Comparison of ENCODE assay signal across 29 cellular contexts in genomic region chr16:12553191-12553590, GRCh38.
A peak's percentile ranks its signal among the peaks of the same experiment; 100 is the strongest.
DNase-seq lines count a peak whose midpoint lies in the region; ATAC-seq and TF ChIP-seq lines count a peak whose summit lies in the region.
"Had no signal": no experiment of that assay in that cellular context is flagged by ENCODE, and none has a peak within 500 bp of the region (broad histone marks: within the 10 kb centered on the region; RNA-seq: fewer than 3 reads in every experiment).

No MANE protein-coding gene starts in this region.

- no peaks in the 10 kb centered on the region for H3F3A ChIP-seq in OCI-LY1 (ENCODE audit: insufficient read depth, low read length)
- no peaks in the 10 kb centered on the region for H3F3A ChIP-seq in neural progenitor cell (ENCODE audit: low read depth)

- DNase-seq in DMS53 (lab: John Stamatoyannopoulos, UW) (peak; percentile 16), DMS53 treated with DMSO at 0.1 percent for 48 hours (lab: John Stamatoyannopoulos, UW; ENCODE audit: unreplicated experiment) (no peak), NCI-H187 treated with DMSO at 0.1 percent for 48 hours (lab: John Stamatoyannopoulos, UW) (peak; percentile 49), neural progenitor cell (ENCODE audit: low spot score) (no peak), GM13976 (ENCODE audit: low spot score) (no peak)
- DNase-seq: activated CD4-positive, alpha-beta T cell treated with anti-CD3 and anti-CD28 coated beads, Interleukin-2, amount 50 U/mL, for 1 hour; activated CD8-positive, alpha-beta memory T cell treated with anti-CD3 and anti-CD28 coated beads, Interleukin-2, amount 50 U/mL, for 4 hours; activated effector memory CD4-positive, alpha-beta T cell treated with Interleukin-2 at 50 U/mL for 16 hours; activated naive CD8-positive, alpha-beta T cell treated with anti-CD3 and anti-CD28 coated beads, Interleukin-2, amount 10 ng/mL, durations not matched to agents 7 days and 5 days; CD4-positive, CD25-positive, alpha-beta regulatory T cell; dorsolateral prefrontal cortex; H9; Kasumi-1; left cardiac atrium; NCI-H2171 treated with DMSO at 0.1 percent for 48 hours; psoas muscle; SHP77; stimulated activated CD8-positive, alpha-beta memory T cell treated with anti-CD3 and anti-CD28 coated beads, Interleukin-4, amount 100 ng/mL, for 48 hours; upper lobe of left lung had no signal

- H3K4me1 ChIP-seq in OCI-LY1 (ENCODE audit: insufficient read depth, low read length, severe bottlenecking) (peaks cover 23% of the 10 kb centered on the region), neural progenitor cell (peaks cover 34% of the 10 kb centered on the region)
- H3K4me1 ChIP-seq: heart left ventricle, psoas muscle, upper lobe of left lung had no signal

- no peak overlapping the region for H3K4me3 Mint-ChIP-seq in neural progenitor cell
- H3K4me3 Mint-ChIP-seq: activated naive CD8-positive, alpha-beta T cell treated with anti-CD3 and anti-CD28 coated beads, Interleukin-2, amount 10 ng/mL, durations not matched to agents 7 days and 5 days; CD4-positive, CD25-positive, alpha-beta regulatory T cell; central memory CD8-positive, alpha-beta T cell; H9; memory B cell had no signal

- H2AFZ ChIP-seq in OCI-LY1 (ENCODE audit: low read length), result no peak overlapping the region
- H2AFZ ChIP-seq in neural progenitor cell (replicated peaks), result no peak overlapping the region

- H3K27me3 Mint-ChIP-seq in neural progenitor cell (ENCODE audit: insufficient read depth, low read depth), result peaks cover 8% of the 10 kb centered on the region
- H3K27me3 Mint-ChIP-seq: activated naive CD8-positive, alpha-beta T cell treated with anti-CD3 and anti-CD28 coated beads, Interleukin-2, amount 10 ng/mL, durations not matched to agents 7 days and 5 days; CD4-positive, CD25-positive, alpha-beta regulatory T cell; central memory CD8-positive, alpha-beta T cell; memory B cell had no signal

- H3K4me1 Mint-ChIP-seq in neural progenitor cell, result peaks cover 36% of the 10 kb centered on the region

- H3K4me2 ChIP-seq in OCI-LY1 (ENCODE audit: low read length) (no peak overlapping the region), neural progenitor cell (no peak overlapping the region)

- H3K36me3 ChIP-seq in OCI-LY1 (ENCODE audit: insufficient read depth, low read length), result peaks cover 9% of the 10 kb centered on the region; the same call in 1 of the 2 replicates
- no peaks in the 10 kb centered on the region for H3K36me3 ChIP-seq in neural progenitor cell
- H3K36me3 ChIP-seq: heart left ventricle, neutrophil, upper lobe of left lung had no signal

- H3K9me3 Mint-ChIP-seq in neural progenitor cell, result no peaks in the 10 kb centered on the region
- H3K9me3 Mint-ChIP-seq: activated naive CD8-positive, alpha-beta T cell treated with anti-CD3 and anti-CD28 coated beads, Interleukin-2, amount 10 ng/mL, durations not matched to agents 7 days and 5 days; central memory CD8-positive, alpha-beta T cell; H9; memory B cell had no signal

- no peaks in the 10 kb centered on the region for H3K9me2 ChIP-seq in OCI-LY1 (ENCODE audit: low read depth, low read length)

- no peaks in the 10 kb centered on the region for H3K36me3 Mint-ChIP-seq in neural progenitor cell
- H3K36me3 Mint-ChIP-seq: activated naive CD8-positive, alpha-beta T cell treated with anti-CD3 and anti-CD28 coated beads, Interleukin-2, amount 10 ng/mL, durations not matched to agents 7 days and 5 days had no signal

- ATAC-seq in HG03039 (IDR thresholded peaks at IDR 0.05; ENCODE audit: unreplicated experiment) (no peak), GM19395 (IDR thresholded peaks at IDR 0.05; ENCODE audit: unreplicated experiment) (no peak)
- ATAC-seq: heart left ventricle, left cardiac atrium, psoas muscle had no signal

- H3K9ac ChIP-seq in OCI-LY1 (ENCODE audit: low read length) (no peak overlapping the region), neural progenitor cell (no peak overlapping the region)

- H3K27ac Mint-ChIP-seq in neural progenitor cell, result peak overlapping the region; percentile 7
- H3K27ac Mint-ChIP-seq: activated naive CD8-positive, alpha-beta T cell treated with anti-CD3 and anti-CD28 coated beads, Interleukin-2, amount 10 ng/mL, durations not matched to agents 7 days and 5 days; H9 had no signal

- H3K79me2 ChIP-seq in OCI-LY1 (ENCODE audit: insufficient read depth, low read length) (no peaks in the 10 kb centered on the region), neural progenitor cell (ENCODE audit: low read depth) (no peaks in the 10 kb centered on the region)

- H4K20me1 ChIP-seq in OCI-LY1 (ENCODE audit: insufficient read depth, low read length), result no peaks in the 10 kb centered on the region
- peaks cover 4% of the 10 kb centered on the region for H4K20me1 ChIP-seq in neural progenitor cell (ENCODE audit: low read depth)

- H3K27ac ChIP-seq in OCI-LY1 (ENCODE audit: low read depth, low read length, poor library complexity, severe bottlenecking) (peak overlapping the region; percentile 7), neural progenitor cell (no peak overlapping the region)
- H3K27ac ChIP-seq: 22Rv1, heart left ventricle, HL-60, neutrophil, psoas muscle, upper lobe of left lung, VCaP had no signal

- H3K27me3 ChIP-seq in OCI-LY1 (ENCODE audit: insufficient read depth, low read length) (no peaks in the 10 kb centered on the region), neural progenitor cell (no peaks in the 10 kb centered on the region)
- H3K27me3 ChIP-seq: dorsolateral prefrontal cortex, heart left ventricle, neutrophil, upper lobe of left lung had no signal

- no peak overlapping the region for H3K4me3 ChIP-seq in OCI-LY1 (ENCODE audit: low read depth, low read length, poor library complexity, severe bottlenecking)
- H3K4me3 ChIP-seq in neural progenitor cell, result no peak overlapping the region
- H3K4me3 ChIP-seq: dorsolateral prefrontal cortex, heart left ventricle, psoas muscle, upper lobe of left lung had no signal

- no peak for TF ChIP-seq CTCF in OCI-LY1 (IDR thresholded peaks at IDR 0.05; ENCODE audit: low read length)
- TF ChIP-seq CTCF in neural progenitor cell (IDR thresholded peaks at IDR 0.05), result no peak
- no peak for TF ChIP-seq CTCF in GM13976 (IDR thresholded peaks at IDR 0.05; ENCODE audit: borderline replicate concordance, control extremely low read depth, extremely low read depth, insufficient read depth, missing control alignments)

- in situ Hi-C loops in GM13976 (cut with MboI; ENCODE audit: low sequenced_read_pairs, unreplicated experiment), result no loop called here

- H3K9me3 ChIP-seq in OCI-LY1 (ENCODE audit: low read length), result no peaks in the 10 kb centered on the region
- no peaks in the 10 kb centered on the region for H3K9me3 ChIP-seq in neural progenitor cell (ENCODE audit: low read depth)
- H3K9me3 ChIP-seq: heart left ventricle, neutrophil, psoas muscle, upper lobe of left lung had no signal

Comparison
In these comparisons a context has a peak if more than half of its experiments do, and no peak if none do; other contexts are left out.
1. DNase-seq: peak in DMS53 (single experiment) and NCI-H187 treated with DMSO at 0.1 percent for 48 hours (single experiment); none in DMS53 treated with DMSO at 0.1 percent for 48 hours (single experiment), neural progenitor cell (single experiment) and GM13976 (single experiment).